ENCODE assay signal across 22 cellular contexts in the genomic region with DNA sequence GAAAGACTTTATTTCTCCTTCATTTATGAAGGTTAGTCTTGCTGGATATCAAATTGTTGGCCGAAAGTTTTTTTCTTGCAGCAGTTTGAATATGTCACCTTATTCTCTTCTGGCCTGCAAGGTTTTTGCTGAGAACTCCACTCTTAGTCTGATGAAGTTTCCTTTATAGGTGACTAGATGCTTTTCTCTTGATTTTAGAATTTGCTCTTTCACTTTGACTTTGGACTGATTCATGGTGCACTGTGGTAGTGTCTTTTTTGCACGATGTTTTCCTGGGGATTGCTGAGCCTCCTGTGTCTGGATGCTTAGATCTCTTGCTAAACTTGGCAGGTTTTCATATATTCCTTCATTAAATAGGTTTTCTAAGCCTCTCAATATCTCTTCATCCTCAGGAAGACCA. TPM values are rescaled to one million over a fixed set of nuclear protein-coding genes. Genes with fewer than 3 reads are reported as not detected.
DNase-seq lines count a peak whose midpoint lies in the region; ATAC-seq, FAIRE-seq and TF ChIP-seq lines count a peak whose summit lies in the region.
"Had no signal": no experiment of that assay in that cellular context is flagged by ENCODE, and none has a peak within 500 bp of the region (broad histone marks: within the 10 kb centered on the region; RNA-seq: fewer than 3 reads in every experiment).

No MANE protein-coding gene starts in this region.

- no peaks in the 10 kb centered on the region for H3K27me3 ChIP-seq in GM12878 (replicated peaks in 1 of 2; ENCODE audit: control insufficient read depth in 2 of 2, insufficient read depth in 2 of 2, low read length in 1 of 2)
- H3K27me3 ChIP-seq: spleen, testis had no signal

- peaks cover 93% of the 10 kb centered on the region for H3K79me2 ChIP-seq in GM12878 (ENCODE audit: control insufficient read depth, insufficient read depth, low read length)

- POLR2A ChIA-PET in activated CD4-positive, alpha-beta T cell treated with anti-CD3 and anti-CD28 coated beads for 36 hours (lab: Charles Lee) = no interaction called here
- POLR2A ChIA-PET in GM12878 (lab: Charles Lee) = interaction anchor here (0.5 to 3.0 kb wide), 4 partner anchors 8 to 102 kb away, joined by 3 to 8 read pairs (median 4); no protein-coding TSS in a partner anchor

- 0% methylated on average over 2 of the region's 2 CpGs for WGBS in GM12878 (ENCODE audit: insufficient coverage, insufficient replicate concordance, low lambda C conversion rate, missing lambda C conversion rate)

- peaks cover 1% of the 10 kb centered on the region; the same call in 2 of the 3 replicates for H3K9me3 ChIP-seq in GM12878 (replicated peaks; ENCODE audit: control insufficient read depth, insufficient read depth, low read length)
- H3K9me3 ChIP-seq: left ventricle myocardium inferior, mucosa of descending colon, spleen, testis had no signal

- peaks cover 0 to 7% of the 10 kb centered on the region in 2 experiments; a peak in 2 of 4 replicates for H3K36me3 ChIP-seq in GM12878 (ENCODE audit: control insufficient read depth in 2 of 2, insufficient read depth in 2 of 2, low read length in 1 of 2)
- H3K36me3 ChIP-seq: left ventricle myocardium inferior, spleen had no signal

- H3K4me2 ChIP-seq in GM12878 (ENCODE audit: control insufficient read depth, insufficient read depth) = peak overlapping the region; percentile 78

- H3K4me3 Mint-ChIP-seq in activated CD4-positive, alpha-beta T cell treated with anti-CD3 and anti-CD28 coated beads for 36 hours = peak overlapping the region; percentile 55
- H3K4me3 Mint-ChIP-seq: activated B cell treated with CpG ODN at 0.5 μM for 24 hours; B cell; central memory CD8-positive, alpha-beta T cell had no signal

- peak overlapping the region; percentile 34; the same call in 1 of the 2 replicates for H3K9ac ChIP-seq in GM12878 (ENCODE audit: control insufficient read depth, insufficient read depth, low read length)

- peak overlapping the region; percentile 55 for H3K4me3 ChIP-seq in GM12878
- H3K4me3 ChIP-seq: left ventricle myocardium inferior, mucosa of descending colon, spleen, testis had no signal

- no peak for DNase-seq in activated CD4-positive, alpha-beta T cell treated with anti-CD3 and anti-CD28 coated beads for 36 hours
- no peak for DNase-seq in activated CD4-positive, alpha-beta T cell treated with anti-CD3 and anti-CD28 coated beads for 48 hours
- DNase-seq in GM12878 (ENCODE audit: low read depth, low spot score) = no peak
- DNase-seq in central memory CD4-positive, alpha-beta T cell = no peak
- DNase-seq: 8988T, activated B cell treated with CpG ODN at 0.5 μM for 24 hours, head of caudate nucleus, Kasumi-1, left ventricle myocardium inferior, mucosa of descending colon, NCI-H1092 treated with DMSO at 0.1 percent for 48 hours, NCI-H69, SIG-M5, spleen, testis had no signal

- no peak for TF ChIP-seq POLR2A in GM12878 (IDR thresholded peaks at IDR 0.05; ENCODE audit: low read depth, low read length)

- peak; percentile 44 for FAIRE-seq in GM12878 (lab: Jason Lieb, UNC)
- FAIRE-seq: H54 had no signal

- no peaks in the 10 kb centered on the region for H4K20me1 ChIP-seq in GM12878 (ENCODE audit: control insufficient read depth, insufficient read depth)

- intact Hi-C loops in activated CD4-positive, alpha-beta T cell treated with anti-CD3 and anti-CD28 coated beads for 36 hours (cut with DNase I, micrococcal nuclease) = loop anchor here (1.0 to 5.0 kb wide), 6 partner anchors 12 to 112 kb away; a partner anchor contains a TSS
- intact Hi-C loops in GM12878 (cut with micrococcal nuclease; ENCODE audit: unreplicated experiment) = no loop called here

- peak overlapping the region; percentile 74 for H3K27ac ChIP-seq in GM12878 (ENCODE audit: control insufficient read depth, insufficient read depth)
- H3K27ac ChIP-seq: left ventricle myocardium inferior, spleen, testis had no signal

- peaks cover 35% of the 10 kb centered on the region for H3K4me1 ChIP-seq in GM12878 (ENCODE audit: control insufficient read depth, insufficient read depth, low read length)
- H3K4me1 ChIP-seq: left ventricle myocardium inferior, testis had no signal

- no peak for TF ChIP-seq EP300 in GM12878 (IDR thresholded peaks at IDR 0.05; ENCODE audit: borderline replicate concordance in 1 of 2, control insufficient read depth in 1 of 2, low read depth in 2 of 2, low read length in 2 of 2)

- in situ Hi-C loops in GM12878 (cut with MboI) = no loop called here

- H3K27ac Mint-ChIP-seq in activated CD4-positive, alpha-beta T cell treated with anti-CD3 and anti-CD28 coated beads for 36 hours = peak overlapping the region; percentile 92
- H3K27ac Mint-ChIP-seq: activated B cell treated with CpG ODN at 0.5 μM for 24 hours, B cell had no signal

- TF ChIP-seq RAD21 in GM12878 (IDR thresholded peaks at IDR 0.05; ENCODE audit: insufficient read depth, low read depth, low read length) = no peak

- peak; percentile 89 for ATAC-seq in activated CD4-positive, alpha-beta T cell treated with anti-CD3 and anti-CD28 coated beads for 36 hours
- ATAC-seq in GM18520 (IDR thresholded peaks at IDR 0.05; ENCODE audit: unreplicated experiment) (peak; percentile 36), HG03558 (IDR thresholded peaks at IDR 0.05; ENCODE audit: extremely low read depth, unreplicated experiment) (peak; percentile 41), GM12878 (peak; percentile 54), esophagus mucosa (no peak), GM21360 (IDR thresholded peaks at IDR 0.05; ENCODE audit: unreplicated experiment) (no peak)
- ATAC-seq: mucosa of descending colon had no signal

- no peak overlapping the region for H2AFZ ChIP-seq in GM12878 (ENCODE audit: control insufficient read depth, low read depth, low read length)

- peaks cover 53% of the 10 kb centered on the region for H3K4me1 Mint-ChIP-seq in activated CD4-positive, alpha-beta T cell treated with anti-CD3 and anti-CD28 coated beads for 36 hours
- H3K4me1 Mint-ChIP-seq: activated B cell treated with CpG ODN at 0.5 μM for 24 hours, B cell had no signal

- peaks cover 4% of the 10 kb centered on the region for H3K27me3 Mint-ChIP-seq in activated CD4-positive, alpha-beta T cell treated with anti-CD3 and anti-CD28 coated beads for 36 hours

- SMC1A ChIA-PET in GM12878 (lab: Charles Lee; ENCODE audit: uncharacterized antibody, unreplicated experiment) = interaction anchor here (1.0 kb wide), 1 partner anchor 112 kb away, joined by 4 read pairs; no protein-coding TSS in a partner anchor

- BruUV-seq in GM12878 (replicated peaks; lab: Mats Ljungman, UMichigan) = no TSS peak

- RAD21 ChIA-PET in GM12878 (lab: Charles Lee; ENCODE audit: unreplicated experiment) = interaction anchor here (1.3 kb wide), 1 partner anchor 11 kb away, joined by 4 read pairs; no protein-coding TSS in a partner anchor

- H3K9me3 Mint-ChIP-seq in activated CD4-positive, alpha-beta T cell treated with anti-CD3 and anti-CD28 coated beads for 36 hours (ENCODE audit: low read depth) = no peaks in the 10 kb centered on the region
- H3K9me3 Mint-ChIP-seq: activated B cell treated with CpG ODN at 0.5 μM for 24 hours; central memory CD8-positive, alpha-beta T cell had no signal

- CTCF ChIA-PET in activated CD4-positive, alpha-beta T cell treated with anti-CD3 and anti-CD28 coated beads for 36 hours (lab: Charles Lee) = no interaction called here
- CTCF ChIA-PET in GM12878 (lab: Yijun Ruan, JAX) = no interaction called here

- peaks cover 2% of the 10 kb centered on the region for H3K36me3 Mint-ChIP-seq in activated CD4-positive, alpha-beta T cell treated with anti-CD3 and anti-CD28 coated beads for 36 hours (ENCODE audit: low read depth)

- TF ChIP-seq CTCF in GM12878 (IDR thresholded peaks at IDR 0.05 in 2 of 3, conservative IDR thresholded peaks at IDR 0.05 in 1 of 3; ENCODE audit: control insufficient read depth in 2 of 3, extremely low read depth in 1 of 3, insufficient read depth in 1 of 3, low read depth in 3 of 3, low read length in 3 of 3) = no peak

TF ChIP-seq in GM12878, 131 proteins besides CTCF, POLR2A, EP300 and RAD21:
- TF ChIP-seq KDM1A (IDR thresholded peaks at IDR 0.05; ENCODE audit: borderline replicate concordance) (no peak), ZNF207 (IDR thresholded peaks at IDR 0.05; ENCODE audit: borderline replicate concordance) (no peak), NFIC (IDR thresholded peaks at IDR 0.05; ENCODE audit: low read depth, low read length) (peak; percentile 42; the same call in 1 of the 2 replicates), ZNF384 (IDR thresholded peaks at IDR 0.05; ENCODE audit: borderline replicate concordance, low read depth, low read length) (no peak), BACH1 (IDR thresholded peaks at IDR 0.05; ENCODE audit: borderline replicate concordance) (no peak), JUNB (IDR thresholded peaks at IDR 0.05) (peak; percentile 78), PAX8 (IDR thresholded peaks at IDR 0.05) (no peak), EED (IDR thresholded peaks at IDR 0.05; ENCODE audit: low read depth) (0 out of 2 replicates have a peak, but pooled peaks have one; percentile 22), TBL1XR1 (IDR thresholded peaks at IDR 0.05; ENCODE audit: low read depth, low read length) (no peak), RUNX3 (IDR thresholded peaks at IDR 0.05; ENCODE audit: low read length) (no peak; the same call in 1 of the 2 replicates), RBBP5 (conservative IDR thresholded peaks at IDR 0.05) (no peak)

RNA-seq across cellular contexts. Expression of a gene that starts 12.4 kb away (rescaled TPM):
- total RNA-seq in activated CD4-positive, alpha-beta T cell treated with anti-CD3 and anti-CD28 coated beads for 36 hours = 10 to 100 TPM; 15.1 to 20.5 TPM
- total RNA-seq in GM12878 (2013; cell fraction: nucleolus; rRNA removed) = 101 and 129 TPM in 2 replicates
- total RNA-seq in GM12878 (2014; rRNA removed) = 19.6 and 22.1 TPM in 2 replicates
- 9.4 and 11.7 TPM in 2 replicates for total RNA-seq in GM12878 (2014; rRNA removed; fragmentation: Illumina TruSeq; extraction: Trizol)
- total RNA-seq in GM12878 (2021) = 27.8 and 35.2 TPM in 2 replicates
- polyA plus RNA-seq in GM12878 (2011; ENCODE audit: low read depth) = 8.4 TPM
- polyA plus RNA-seq in GM12878 (2011; rRNA removed) = 13.5 and 17.3 TPM in 2 replicates
- 26.3 and 28.6 TPM in 2 replicates for polyA plus RNA-seq in GM12878 (2011; cell fraction: cytosol; rRNA removed)
- polyA plus RNA-seq in GM12878 (2011; cell fraction: nucleus; rRNA removed) = 92.9 and 105 TPM in 2 replicates
- 23.5 and 31.3 TPM in 2 replicates for polyA plus RNA-seq in GM12878 (2012)
- polyA plus RNA-seq in GM12878 (2014; fragmentation: Illumina TruSeq; extraction: Trizol) = 5.7 and 10.8 TPM in 2 replicates
- 1 to 10 TPM in 1 of 2 experiments, under 1 TPM in 1; 0.90 to 1.1 TPM for polyA plus RNA-seq in GM12878 (2014; fragmentation: Nextera tagmentation; extraction: Ambion mirVana)
- 29.8 and 30.6 TPM in 2 replicates for polyA plus RNA-seq in GM12878 (2014; rRNA removed)
- polyA plus RNA-seq in GM12878 (2016; fragmentation: Nextera tagmentation; extraction: Ambion mirVana) = 10 to 100 TPM; 21.1 to 21.3 TPM
- polyA minus RNA-seq in GM12878 (2011; rRNA and poly(A)+ RNA removed) = 8.8 and 21.8 TPM in 2 replicates
- polyA minus RNA-seq in GM12878 (2011; cell fraction: cytosol; rRNA and poly(A)+ RNA removed) = 6.5 and 7.8 TPM in 2 replicates
- 24.8 and 31.4 TPM in 2 replicates for polyA minus RNA-seq in GM12878 (2011; cell fraction: nucleus; rRNA and poly(A)+ RNA removed)
- 1.1 TPM for total RNA-seq in esophagus mucosa

Comparison
In these comparisons a context has a peak if more than half of its experiments do, and no peak if none do; other contexts are left out.
1. ATAC-seq: peak in activated CD4-positive, alpha-beta T cell treated with anti-CD3 and anti-CD28 coated beads for 36 hours (single experiment), GM18520 (single experiment), HG03558 (single experiment) and GM12878 (single experiment); none in esophagus mucosa (single experiment) and GM21360 (single experiment).